ENCODE assay signal across 8 cellular contexts in genomic region chr17:76547183-76547641, GRCh38. TPM values are rescaled to one million over a fixed set of nuclear protein-coding genes. Genes with fewer than 3 reads are reported as not detected.
DNase-seq lines count a peak whose midpoint lies in the region; ATAC-seq and TF ChIP-seq lines count a peak whose summit lies in the region.

No MANE protein-coding gene starts in this region.

- H3K4me3 ChIP-seq in RWPE2 (ENCODE audit: severe bottlenecking) (no peak overlapping the region), cardiac muscle cell (no peak overlapping the region), psoas muscle (no peak overlapping the region)

- WGBS in psoas muscle, 3 donors, result 29 to 60% (median 37%) methylated on average over 3 of the region's 3 CpGs

- no peaks in the 10 kb centered on the region for H3K9me3 Mint-ChIP-seq in activated naive CD8-positive, alpha-beta T cell treated with anti-CD3 and anti-CD28 coated beads, Interleukin-2, amount 50 U/mL, for 24 hours

- H3K36me3 ChIP-seq in RWPE2 (ENCODE audit: low read depth), result no peaks in the 10 kb centered on the region
- H3K36me3 ChIP-seq in cardiac muscle cell, result no peaks in the 10 kb centered on the region
- no peaks in the 10 kb centered on the region for H3K36me3 ChIP-seq in psoas muscle (ENCODE audit: insufficient read depth in 1 of 2, low read depth in 1 of 2)

- TF ChIP-seq CTCF in RWPE2 (IDR thresholded peaks at IDR 0.05; ENCODE audit: poor library complexity, severe bottlenecking) (peak; percentile 79), cardiac muscle cell (IDR thresholded peaks at IDR 0.05; ENCODE audit: low read depth, low read length) (peak; percentile 73), psoas muscle (IDR thresholded peaks at IDR 0.05) (peak; percentile 66)

- H3K27ac Mint-ChIP-seq in activated naive CD8-positive, alpha-beta T cell treated with anti-CD3 and anti-CD28 coated beads, Interleukin-2, amount 50 U/mL, for 24 hours, result no peak overlapping the region

- no peak overlapping the region for H3K4me3 Mint-ChIP-seq in activated naive CD8-positive, alpha-beta T cell treated with anti-CD3 and anti-CD28 coated beads, Interleukin-2, amount 50 U/mL, for 24 hours

- H3K27me3 Mint-ChIP-seq in activated naive CD8-positive, alpha-beta T cell treated with anti-CD3 and anti-CD28 coated beads, Interleukin-2, amount 50 U/mL, for 24 hours, result peaks cover 9% of the 10 kb centered on the region

- DNase-seq in COLO668 (lab: John Stamatoyannopoulos, UW; ENCODE audit: unreplicated experiment) (peak; percentile 4), RWPE2 (ENCODE audit: low spot score) (peak; percentile 73), cardiac muscle cell (ENCODE audit: low read depth in 1 of 2, low spot score in 1 of 2) (peak; percentile 80 to 81), psoas muscle (peak in 1 of 2 donors; percentile 40), cortex of kidney (lab: John Stamatoyannopoulos, UW) (no peak)
- DNase-seq in activated naive CD8-positive, alpha-beta T cell treated with anti-CD3 and anti-CD28 coated beads, Interleukin-2, amount 50 U/mL, for 24 hours, result peak; percentile 64

- peaks cover 9% of the 10 kb centered on the region for H3K4me1 Mint-ChIP-seq in activated naive CD8-positive, alpha-beta T cell treated with anti-CD3 and anti-CD28 coated beads, Interleukin-2, amount 50 U/mL, for 24 hours

- H3K4me1 ChIP-seq in RWPE2 (ENCODE audit: insufficient read depth, poor library complexity, severe bottlenecking) (peaks cover 47% of the 10 kb centered on the region), cardiac muscle cell (ENCODE audit: low read depth) (peaks cover 40% of the 10 kb centered on the region), psoas muscle (peaks cover 49% of the 10 kb centered on the region)

- H3K27ac ChIP-seq in RWPE2 (ENCODE audit: poor library complexity, severe bottlenecking), result peak overlapping the region; percentile 88
- H3K27ac ChIP-seq in cardiac muscle cell, result no peak overlapping the region
- H3K27ac ChIP-seq in psoas muscle, result no peak overlapping the region

- ATAC-seq in HG02798 (IDR thresholded peaks at IDR 0.05; ENCODE audit: poor library complexity, unreplicated experiment), result peak; percentile 50
- peak; percentile 49 for ATAC-seq in RWPE2 (ENCODE audit: low read depth)
- peak; percentile 86 for ATAC-seq in activated naive CD8-positive, alpha-beta T cell treated with anti-CD3 and anti-CD28 coated beads, Interleukin-2, amount 50 U/mL, for 24 hours
- ATAC-seq in psoas muscle, result peak; percentile 74 to 80 (median 78)
- no peak for ATAC-seq in GM19395 (IDR thresholded peaks at IDR 0.05; ENCODE audit: unreplicated experiment)

- intact Hi-C loops in psoas muscle (cut with DNase I), result loop anchor here in 1 of 2 donors (1.0 kb wide), 1 partner anchor 24 kb away; no protein-coding TSS in a partner anchor

- H3K9me3 ChIP-seq in RWPE2 (ENCODE audit: severe bottlenecking), result no peaks in the 10 kb centered on the region
- H3K9me3 ChIP-seq in cardiac muscle cell (ENCODE audit: low read depth), result no peaks in the 10 kb centered on the region
- no peaks in the 10 kb centered on the region for H3K9me3 ChIP-seq in psoas muscle

- no peaks in the 10 kb centered on the region for H3K36me3 Mint-ChIP-seq in activated naive CD8-positive, alpha-beta T cell treated with anti-CD3 and anti-CD28 coated beads, Interleukin-2, amount 50 U/mL, for 24 hours (ENCODE audit: low read depth)

- H3K27me3 ChIP-seq in RWPE2 (ENCODE audit: insufficient read depth, poor library complexity, severe bottlenecking) (no peaks in the 10 kb centered on the region), cardiac muscle cell (no peaks in the 10 kb centered on the region), psoas muscle (ENCODE audit: insufficient read depth in 3 of 3, low read length in 2 of 3) (no peaks in the 10 kb centered on the region)

RNA-seq across cellular contexts. Expression of gene PRCD, which starts 7.4 kb away (rescaled TPM):
- total RNA-seq in cardiac muscle cell (7.3 and 7.7 TPM in 2 replicates), psoas muscle (1 to 10 TPM in 2 of 4 donors, under 1 TPM in 2; 0.18 to 1.7 (median 1.0) TPM)
- polyA plus RNA-seq in cardiac muscle cell (13.3 and 14.4 TPM in 2 replicates), psoas muscle (1 to 10 TPM; 1.2 to 1.6 (median 1.3) TPM)

RNA-seq across cellular contexts. Expression of gene CYGB, which starts 9.7 kb away (rescaled TPM):
- total RNA-seq in cardiac muscle cell (7.4 and 10.3 TPM in 2 replicates), psoas muscle (10 to 100 TPM in 3 of 4 donors, 1 to 10 TPM in 1; 9.5 to 14.6 (median 11.9) TPM)
- polyA plus RNA-seq in cardiac muscle cell (3.5 and 11.9 TPM in 2 replicates), psoas muscle (10 to 100 TPM in 1 of 3 donors, 1 to 10 TPM in 2; 6.4 to 12.6 (median 8.1) TPM)

RNA-seq across cellular contexts. Expression of gene ST6GALNAC2, which starts 38.4 kb away (rescaled TPM):
- total RNA-seq in cardiac muscle cell (0.11 and 1.0 TPM in 2 replicates), psoas muscle (10 to 100 TPM in 3 of 4 donors, 1 to 10 TPM in 1; 8.1 to 17.8 (median 13.0) TPM)
- polyA plus RNA-seq in cardiac muscle cell (0.27 and 0.88 TPM in 2 replicates), psoas muscle (1 to 10 TPM; 1.2 to 8.7 (median 7.6) TPM)

RNA-seq across cellular contexts. Expression of gene RHBDF2, which starts 46.0 kb away (rescaled TPM):
- total RNA-seq in cardiac muscle cell (6.8 and 18.7 TPM in 2 replicates), psoas muscle (10 to 100 TPM in 3 of 4 donors, 1 to 10 TPM in 1; 6.6 to 23.1 (median 12.4) TPM)
- polyA plus RNA-seq in cardiac muscle cell (8.7 and 9.5 TPM in 2 replicates), psoas muscle (10 to 100 TPM; 11.2 to 14.7 (median 13.9) TPM)
